In genomic region chr5:75706775-75707174, GRCh38 we compare ENCODE assay signal across 19 cellular contexts. TPM values are rescaled to one million over a fixed set of nuclear protein-coding genes. Genes with fewer than 3 reads are reported as not detected.
DNase-seq lines count a peak whose midpoint lies in the region; ATAC-seq and TF ChIP-seq lines count a peak whose summit lies in the region.
"Had no signal": no experiment of that assay in that cellular context is flagged by ENCODE, and none has a peak within 500 bp of the region (broad histone marks: within the 10 kb centered on the region; RNA-seq: fewer than 3 reads in every experiment).

No MANE protein-coding gene starts in this region.

- H3K4me3 ChIP-seq in testis (no peak overlapping the region), body of pancreas (no peak overlapping the region)
- H3K4me3 ChIP-seq: A549; BLaER1 treated with 17β-estradiol and CSF1 and Interleukin-3, amounts not matched to agents 10 nM and 100 nM; GM23248 had no signal

- no peaks in the 10 kb centered on the region for H3K27me3 Mint-ChIP-seq in activated CD4-positive, alpha-beta T cell treated with anti-CD3 and anti-CD28 coated beads, Interleukin-2, amount 10 ng/mL, durations not matched to agents 24 days and 14 days
- no peaks in the 10 kb centered on the region for H3K27me3 Mint-ChIP-seq in activated CD4-positive, alpha-beta T cell treated with anti-CD3 and anti-CD28 coated beads, Interleukin-2, amount 10 ng/mL, durations not matched to agents 7 days and 5 days

- no peaks in the 10 kb centered on the region for H3K9me3 ChIP-seq in testis
- no peaks in the 10 kb centered on the region for H3K9me3 ChIP-seq in body of pancreas
- H3K9me3 ChIP-seq: A549, BE2C, Caco-2 had no signal

- H3K9me3 Mint-ChIP-seq in activated CD4-positive, alpha-beta T cell treated with anti-CD3 and anti-CD28 coated beads, Interleukin-2, amount 10 ng/mL, durations not matched to agents 24 days and 14 days = no peaks in the 10 kb centered on the region
- no peaks in the 10 kb centered on the region for H3K9me3 Mint-ChIP-seq in activated CD4-positive, alpha-beta T cell treated with anti-CD3 and anti-CD28 coated beads, Interleukin-2, amount 10 ng/mL, durations not matched to agents 7 days and 5 days
- H3K9me3 Mint-ChIP-seq: CD8-positive, alpha-beta T cell had no signal

- POLR2A ChIA-PET in activated CD4-positive, alpha-beta T cell treated with anti-CD3 and anti-CD28 coated beads, Interleukin-2, amount 10 ng/mL, durations not matched to agents 7 days and 5 days (lab: Charles Lee) = no interaction called here

- TF ChIP-seq CTCF in testis (IDR thresholded peaks at IDR 0.05) (no peak), body of pancreas (IDR thresholded peaks at IDR 0.05) (no peak)

- H3K27ac ChIP-seq in testis (no peak overlapping the region), body of pancreas (no peak overlapping the region)
- H3K27ac ChIP-seq: 22Rv1; A549; BLaER1 treated with 17β-estradiol and CSF1 and Interleukin-3, amounts not matched to agents 10 nM and 100 nM; GM23248 had no signal

- H3K36me3 Mint-ChIP-seq in activated CD4-positive, alpha-beta T cell treated with anti-CD3 and anti-CD28 coated beads, Interleukin-2, amount 10 ng/mL, durations not matched to agents 24 days and 14 days (ENCODE audit: low read depth) = peaks cover 47% of the 10 kb centered on the region
- peaks cover 49% of the 10 kb centered on the region for H3K36me3 Mint-ChIP-seq in activated CD4-positive, alpha-beta T cell treated with anti-CD3 and anti-CD28 coated beads, Interleukin-2, amount 10 ng/mL, durations not matched to agents 7 days and 5 days (ENCODE audit: low read depth)

- H3K36me3 ChIP-seq in testis (ENCODE audit: low read depth, missing control alignments) (no peaks in the 10 kb centered on the region), body of pancreas (replicated peaks in 1 of 2; ENCODE audit: insufficient read depth in 1 of 2, low read depth in 2 of 2) (peaks cover 0 to 8% of the 10 kb centered on the region in 2 donors)

- H3K4me3 Mint-ChIP-seq in activated CD4-positive, alpha-beta T cell treated with anti-CD3 and anti-CD28 coated beads, Interleukin-2, amount 10 ng/mL, durations not matched to agents 24 days and 14 days = no peak overlapping the region
- H3K4me3 Mint-ChIP-seq in activated CD4-positive, alpha-beta T cell treated with anti-CD3 and anti-CD28 coated beads, Interleukin-2, amount 10 ng/mL, durations not matched to agents 7 days and 5 days = no peak overlapping the region
- H3K4me3 Mint-ChIP-seq: CD8-positive, alpha-beta T cell had no signal

- CTCF ChIA-PET in activated CD4-positive, alpha-beta T cell treated with anti-CD3 and anti-CD28 coated beads, Interleukin-2, amount 10 ng/mL, durations not matched to agents 7 days and 5 days (lab: Charles Lee) = interaction anchor here (1.1 kb wide), 1 partner anchor 26 kb away, joined by 3 read pairs; no protein-coding TSS in a partner anchor

- peaks cover 18% of the 10 kb centered on the region for H3K4me1 Mint-ChIP-seq in activated CD4-positive, alpha-beta T cell treated with anti-CD3 and anti-CD28 coated beads, Interleukin-2, amount 10 ng/mL, durations not matched to agents 24 days and 14 days
- peaks cover 9% of the 10 kb centered on the region for H3K4me1 Mint-ChIP-seq in activated CD4-positive, alpha-beta T cell treated with anti-CD3 and anti-CD28 coated beads, Interleukin-2, amount 10 ng/mL, durations not matched to agents 7 days and 5 days

- H3K4me1 ChIP-seq in testis = no peaks in the 10 kb centered on the region
- peaks cover 6% of the 10 kb centered on the region for H3K4me1 ChIP-seq in body of pancreas
- H3K4me1 ChIP-seq: BE2C, Caco-2 had no signal

- DNase-seq in activated CD4-positive, alpha-beta T cell treated with anti-CD3 and anti-CD28 coated beads, Interleukin-2, amount 10 ng/mL, durations not matched to agents 24 days and 14 days = peak; percentile 28
- DNase-seq in activated CD4-positive, alpha-beta T cell treated with anti-CD3 and anti-CD28 coated beads, Interleukin-2, amount 10 ng/mL, durations not matched to agents 7 days and 5 days = no peak
- peak; percentile 84 to 85 for DNase-seq in erythroblast (lab: John Stamatoyannopoulos, UW)
- peak; percentile 62 for DNase-seq in testis
- no peak for DNase-seq in NCI-H1930 (lab: John Stamatoyannopoulos, UW)
- no peak for DNase-seq in body of pancreas
- DNase-seq: ACHN; AML-193; BE2C; Caco-2; CD8-positive, alpha-beta T cell; DMS153; DND-41; H7; HCEC 1CT had no signal

- ATAC-seq in body of pancreas = no peak
- ATAC-seq: A549; CD8-positive, alpha-beta T cell had no signal

- 37 to 68% methylated on average over 2 to 3 of the region's 3 CpGs for WGBS in testis, 2 donors
- WGBS in body of pancreas, 2 donors = 23 to 45% methylated on average over 3 of the region's 3 CpGs

- no peak overlapping the region for H3K27ac Mint-ChIP-seq in activated CD4-positive, alpha-beta T cell treated with anti-CD3 and anti-CD28 coated beads, Interleukin-2, amount 10 ng/mL, durations not matched to agents 24 days and 14 days
- H3K27ac Mint-ChIP-seq in activated CD4-positive, alpha-beta T cell treated with anti-CD3 and anti-CD28 coated beads, Interleukin-2, amount 10 ng/mL, durations not matched to agents 7 days and 5 days = no peak overlapping the region
- H3K27ac Mint-ChIP-seq: CD8-positive, alpha-beta T cell had no signal

- intact Hi-C loops in activated CD4-positive, alpha-beta T cell treated with anti-CD3 and anti-CD28 coated beads, Interleukin-2, amount 10 ng/mL, durations not matched to agents 24 days and 14 days (cut with micrococcal nuclease) = no loop called here
- intact Hi-C loops in testis (cut with DNase I; ENCODE audit: low total_unique reads) (no loop called here), body of pancreas (cut with DNase I) (no loop called here)

- TF ChIP-seq POLR2A in erythroblast (IDR thresholded peaks at IDR 0.05; ENCODE audit: low read length) = peak; percentile 27
- TF ChIP-seq POLR2A in testis (IDR thresholded peaks at IDR 0.05) = no peak
- TF ChIP-seq POLR2A in body of pancreas (IDR thresholded peaks at IDR 0.05) = no peak

- H3K27me3 ChIP-seq in testis (no peaks in the 10 kb centered on the region), body of pancreas (no peaks in the 10 kb centered on the region)
- H3K27me3 ChIP-seq: BE2C; BLaER1 treated with 17β-estradiol and CSF1 and Interleukin-3, amounts not matched to agents 10 nM and 100 nM had no signal

RNA-seq across cellular contexts. Expression of gene POC5, which starts 10.5 kb away (rescaled TPM):
- 20.8 and 21.3 TPM in 2 replicates for total RNA-seq in activated CD4-positive, alpha-beta T cell treated with anti-CD3 and anti-CD28 coated beads, Interleukin-2, amount 10 ng/mL, durations not matched to agents 24 days and 14 days
- 10 to 100 TPM; 19.1 to 23.3 TPM for total RNA-seq in activated CD4-positive, alpha-beta T cell treated with anti-CD3 and anti-CD28 coated beads, Interleukin-2, amount 10 ng/mL, durations not matched to agents 7 days and 5 days
- total RNA-seq in testis (10 to 100 TPM; 30.8 to 34.9 TPM), body of pancreas (1 to 10 TPM; 7.5 to 8.9 TPM)
- 30.2 TPM for polyA plus RNA-seq in testis (ENCODE audit: insufficient read depth, low read depth, low replicate concordance)

Comparison
In these comparisons a context has a peak if more than half of its experiments do, and no peak if none do; other contexts are left out.
1. DNase-seq: peak in activated CD4-positive, alpha-beta T cell treated with anti-CD3 and anti-CD28 coated beads, Interleukin-2, amount 10 ng/mL, durations not matched to agents 24 days and 14 days (single experiment), erythroblast (2 of 2) and testis (single experiment); none in activated CD4-positive, alpha-beta T cell treated with anti-CD3 and anti-CD28 coated beads, Interleukin-2, amount 10 ng/mL, durations not matched to agents 7 days and 5 days (single experiment), NCI-H1930 (0 of 2) and body of pancreas (0 of 4).